ENCODE assay signal across 9 cellular contexts in genomic region chr16:30637952-30638351, GRCh38. TPM values are rescaled to one million over a fixed set of nuclear protein-coding genes. Genes with fewer than 3 reads are reported as not detected.
A peak's percentile ranks its signal among the peaks of the same experiment; 100 is the strongest.
DNase-seq lines count a peak whose midpoint lies in the region; ATAC-seq and TF ChIP-seq lines count a peak whose summit lies in the region.
"Had no signal": no experiment of that assay in that cellular context is flagged by ENCODE, and none has a peak within 500 bp of the region (broad histone marks: within the 10 kb centered on the region; RNA-seq: fewer than 3 reads in every experiment).

No MANE protein-coding gene starts in this region.

- TF ChIP-seq POLR2A in prostate gland (IDR thresholded peaks at IDR 0.05) = no peak

- H3K4me3 Mint-ChIP-seq in CD8-positive, alpha-beta T cell = no peak overlapping the region
- H3K4me3 Mint-ChIP-seq: immature natural killer cell had no signal

- no peak overlapping the region for H3K27ac Mint-ChIP-seq in CD8-positive, alpha-beta T cell

- peak; percentile 36 for TF ChIP-seq CTCF in CD8-positive, alpha-beta T cell (IDR thresholded peaks at IDR 0.05)
- TF ChIP-seq CTCF in HFF-Myc (IDR thresholded peaks at IDR 0.05; ENCODE audit: low read depth, low read length, missing control alignments) = peak; percentile 56
- TF ChIP-seq CTCF in prostate gland (IDR thresholded peaks at IDR 0.05) = no peak

- POLR2A ChIA-PET in CD8-positive, alpha-beta T cell (lab: Charles Lee) = interaction anchor here (0.8 kb wide), 1 partner anchor 13 kb away, joined by 3 read pairs; the partner anchor contains the start of gene PRR14

- no peaks in the 10 kb centered on the region for H3K9me3 Mint-ChIP-seq in CD8-positive, alpha-beta T cell
- H3K9me3 Mint-ChIP-seq: immature natural killer cell had no signal

- peaks cover 13% of the 10 kb centered on the region for H3K4me1 ChIP-seq in CD8-positive, alpha-beta T cell (ENCODE audit: insufficient read depth, low read length)
- no peaks in the 10 kb centered on the region for H3K4me1 ChIP-seq in prostate gland (replicated peaks)

- H3K27me3 Mint-ChIP-seq in CD8-positive, alpha-beta T cell (ENCODE audit: low read depth) = no peaks in the 10 kb centered on the region

- H3K9me3 ChIP-seq in CD8-positive, alpha-beta T cell (ENCODE audit: low read length) = no peaks in the 10 kb centered on the region
- H3K9me3 ChIP-seq in prostate gland = no peaks in the 10 kb centered on the region

- no peaks in the 10 kb centered on the region for H3K27me3 ChIP-seq in CD8-positive, alpha-beta T cell (ENCODE audit: insufficient read depth, low read length)
- H3K27me3 ChIP-seq in prostate gland (replicated peaks; ENCODE audit: insufficient read depth) = no peaks in the 10 kb centered on the region

- DNase-seq in CD8-positive, alpha-beta T cell = no peak
- peak; percentile 44 for DNase-seq in HFF-Myc (ENCODE audit: extremely low read depth, low read depth)
- peak; percentile 87 for DNase-seq in OCI-M1 (lab: John Stamatoyannopoulos, UW)
- no peak for DNase-seq in prostate gland (ENCODE audit: low spot score)
- no peak for DNase-seq in stimulated activated CD4-positive, alpha-beta T cell treated with anti-CD3 and anti-CD28 coated beads, Interleukin-12 subunit alpha, Interleukin-12 subunit beta, amount 100 ng/mL, for 4 hours
- DNase-seq in NCI-H2081 treated with DMSO at 0.1 percent for 48 hours (lab: John Stamatoyannopoulos, UW) = no peak
- DNase-seq in NK-92 treated with Interleukin-12 subunit alpha and Interleukin-12 subunit beta, amount 100 ng/mL, for 24 hours (lab: John Stamatoyannopoulos, UW) = no peak

- 0% methylated on average over 1 of the region's 1 CpG for WGBS in prostate gland

- CTCF ChIA-PET in CD8-positive, alpha-beta T cell (lab: Charles Lee) = interaction anchor here (1.4 to 2.2 kb wide), 2 partner anchors 9 to 12 kb away, joined by 3 to 5 read pairs; partner anchors contain the start of gene PRR14

- H3K4me3 ChIP-seq in CD8-positive, alpha-beta T cell (ENCODE audit: low read depth, low read length) = no peak overlapping the region
- H3K4me3 ChIP-seq in HFF-Myc (replicated peaks; ENCODE audit: low read depth, low read length) = no peak overlapping the region
- H3K4me3 ChIP-seq in prostate gland = no peak overlapping the region

- H3K27ac ChIP-seq in CD8-positive, alpha-beta T cell (ENCODE audit: low read depth, low read length) = no peak overlapping the region
- H3K27ac ChIP-seq in prostate gland = no peak overlapping the region

- peaks cover 4% of the 10 kb centered on the region for H3K36me3 Mint-ChIP-seq in CD8-positive, alpha-beta T cell
- H3K36me3 Mint-ChIP-seq: immature natural killer cell had no signal

- H3K4me1 Mint-ChIP-seq in CD8-positive, alpha-beta T cell (ENCODE audit: low read depth) = peaks cover 15% of the 10 kb centered on the region

- intact Hi-C loops in CD8-positive, alpha-beta T cell (cut with DNase I, micrococcal nuclease) = no loop called here
- intact Hi-C loops in prostate gland (cut with DNase I) = no loop called here

- H3K36me3 ChIP-seq in CD8-positive, alpha-beta T cell (ENCODE audit: insufficient read depth, low read length) = no peaks in the 10 kb centered on the region
- H3K36me3 ChIP-seq in prostate gland = no peaks in the 10 kb centered on the region

- ATAC-seq in CD8-positive, alpha-beta T cell = no peak
- ATAC-seq in esophagus mucosa = peak; percentile 43

RNA-seq across cellular contexts. Expression of gene PRR14, which starts 12.8 kb away (rescaled TPM):
- total RNA-seq in CD8-positive, alpha-beta T cell = 10 to 100 TPM; 48.4 to 51.0 TPM
- 27.0 TPM for total RNA-seq in esophagus mucosa
- total RNA-seq in prostate gland = 10 to 100 TPM; 37.5 to 66.7 TPM

RNA-seq across cellular contexts. Expression of gene FBRS, which starts 20.3 kb away (rescaled TPM):
- total RNA-seq in CD8-positive, alpha-beta T cell = 100 to 1,000 TPM; 222 to 224 TPM
- 42.4 TPM for total RNA-seq in esophagus mucosa
- 100 to 1,000 TPM in 1 of 2 donors, 10 to 100 TPM in 1; 49.0 to 106 TPM for total RNA-seq in prostate gland

RNA-seq across cellular contexts. Expression of gene ZNF689, which starts 27.8 kb away (rescaled TPM):
- total RNA-seq in CD8-positive, alpha-beta T cell = 10 to 100 TPM; 15.6 to 17.5 TPM
- 2.8 TPM for total RNA-seq in esophagus mucosa
- total RNA-seq in prostate gland = 10 to 100 TPM; 13.4 to 17.8 TPM

RNA-seq across cellular contexts. Expression of gene ZNF785, which starts 52.5 kb away (rescaled TPM):
- total RNA-seq in CD8-positive, alpha-beta T cell = 1 to 10 TPM; 5.0 to 6.9 TPM
- total RNA-seq in esophagus mucosa = 8.4 TPM
- total RNA-seq in prostate gland = 10 to 100 TPM; 16.9 to 18.9 TPM

Comparison
In these comparisons a context has a peak if more than half of its experiments do, and no peak if none do; other contexts are left out.
1. DNase-seq: peak in HFF-Myc (single experiment) and OCI-M1 (single experiment); none in CD8-positive, alpha-beta T cell (0 of 7), prostate gland (single experiment), stimulated activated CD4-positive, alpha-beta T cell treated with anti-CD3 and anti-CD28 coated beads, Interleukin-12 subunit alpha, Interleukin-12 subunit beta, amount 100 ng/mL, for 4 hours (single experiment), NCI-H2081 treated with DMSO at 0.1 percent for 48 hours (single experiment) and NK-92 treated with Interleukin-12 subunit alpha and Interleukin-12 subunit beta, amount 100 ng/mL, for 24 hours (single experiment).
2. CTCF ChIP-seq: peak in CD8-positive, alpha-beta T cell (single experiment) and HFF-Myc (single experiment); none in prostate gland (0 of 4).